7 cellular contexts compared by ENCODE assay signal in the genomic region with DNA sequence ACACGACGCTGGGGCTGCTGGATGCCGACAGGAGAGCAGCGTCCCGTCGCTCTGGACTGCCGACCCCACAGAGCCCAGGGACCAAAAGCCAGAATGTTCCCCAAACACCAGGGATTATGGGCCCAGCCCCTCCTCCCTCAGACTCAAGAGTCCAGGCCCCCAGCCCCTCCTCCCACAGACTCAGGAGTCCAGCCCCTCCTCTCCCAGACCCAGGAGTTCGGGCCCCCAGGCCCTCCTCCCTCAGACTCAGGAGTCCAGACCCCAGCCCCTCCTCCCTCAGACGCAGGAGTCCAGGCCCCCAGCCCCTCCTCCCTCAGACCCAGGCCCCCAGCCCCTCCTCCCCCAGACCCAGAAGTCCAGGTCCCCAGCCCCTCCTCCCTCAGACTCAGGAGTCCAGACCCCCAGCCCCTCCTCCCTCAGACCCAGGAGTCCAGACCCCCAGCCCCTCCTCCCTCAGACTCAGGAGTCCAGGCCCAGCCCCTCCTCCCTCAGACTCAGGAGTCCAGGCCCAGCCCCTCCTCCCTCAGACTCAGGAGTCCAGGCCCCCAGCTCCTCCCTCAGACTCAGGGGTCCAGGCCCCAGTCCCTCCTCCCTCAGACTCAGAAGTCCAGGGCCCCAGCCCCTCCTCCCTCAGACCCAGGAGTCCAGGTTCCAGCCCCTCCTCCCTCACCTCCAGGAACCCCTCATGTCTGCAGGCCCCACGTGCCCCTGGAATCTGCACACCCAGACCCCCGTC. TPM values are rescaled to one million over a fixed set of nuclear protein-coding genes. Genes with fewer than 3 reads are reported as not detected.
DNase-seq lines count a peak whose midpoint lies in the region; ATAC-seq, FAIRE-seq and TF ChIP-seq lines count a peak whose summit lies in the region.
"Not testable (repeated sequence)": the region's sequence is repeated elsewhere in the genome, so short reads cannot be mapped to it uniquely, and the experiment has no call there.
"Had no signal": no experiment of that assay in that cellular context is flagged by ENCODE, and none has a peak within 500 bp of the region (broad histone marks: within the 10 kb centered on the region; RNA-seq: fewer than 3 reads in every experiment).

No MANE protein-coding gene starts in this region.

- peaks cover 50% of the 10 kb centered on the region for H4K20me1 ChIP-seq in astrocyte (ENCODE audit: insufficient read depth, low read length)
- not testable (repeated sequence) for H4K20me1 ChIP-seq in HepG2 (ENCODE audit: insufficient read depth, low read length)

- FAIRE-seq in astrocyte (lab: Jason Lieb, UNC); HepG2 (lab: Jason Lieb, UNC): not testable (repeated sequence)

- H3K4me3 Mint-ChIP-seq in activated CD4-positive, alpha-beta T cell treated with anti-CD3 and anti-CD28 coated beads, Interleukin-2, amount 10 ng/mL, durations not matched to agents 7 days and 5 days; stimulated activated effector memory CD8-positive, alpha-beta T cell treated with anti-CD3 and anti-CD28 coated beads, Interleukin-12 subunit alpha, Interleukin-12 subunit beta, amount 100 ng/mL, for 72 hours: not testable (repeated sequence)
- H3K4me3 Mint-ChIP-seq in astrocyte (ENCODE audit: unreplicated experiment): peak overlapping the region; percentile 34

- POLR2A ChIA-PET in activated CD4-positive, alpha-beta T cell treated with anti-CD3 and anti-CD28 coated beads, Interleukin-2, amount 10 ng/mL, durations not matched to agents 7 days and 5 days (lab: Charles Lee); HepG2 (lab: Yijun Ruan, JAX): not testable (repeated sequence)

- TF ChIP-seq RAD21 in HepG2 (CRISPR knock-in tag; IDR thresholded peaks at IDR 0.05): not testable (repeated sequence)

- not testable (repeated sequence) for H3K4me1 ChIP-seq in astrocyte (ENCODE audit: insufficient read depth, low read length)
- H3K4me1 ChIP-seq in HepG2 (ENCODE audit: insufficient read depth, low read length): peaks cover 50% of the 10 kb centered on the region

- not testable (repeated sequence) for H3K36me3 ChIP-seq in astrocyte (ENCODE audit: insufficient read depth, low read length)
- H3K36me3 ChIP-seq in HepG2 (replicated peaks in 1 of 2; ENCODE audit: control insufficient read depth in 1 of 2, insufficient read depth in 2 of 2, low read length in 2 of 2): peaks cover 5 to 11% of the 10 kb centered on the region in 2 experiments; a peak in 3 of 5 replicates

- H3K79me2 ChIP-seq in astrocyte (ENCODE audit: insufficient read depth, low read length); HepG2 (ENCODE audit: insufficient read depth, low read length): not testable (repeated sequence)

- H2AFZ ChIP-seq in astrocyte (ENCODE audit: low read depth, low read length); HepG2 (ENCODE audit: low read length): not testable (repeated sequence)

- not testable (repeated sequence) for H3K27ac ChIP-seq in astrocyte (ENCODE audit: low read depth, low read length); HepG2 (ENCODE audit: extremely low read length, insufficient read depth, low read length)

- 42% methylated on average over 9 of the region's 11 CpGs for WGBS in HepG2 (ENCODE audit: low lambda C conversion rate)

- H3K4me1 Mint-ChIP-seq in activated CD4-positive, alpha-beta T cell treated with anti-CD3 and anti-CD28 coated beads, Interleukin-2, amount 10 ng/mL, durations not matched to agents 7 days and 5 days; astrocyte (ENCODE audit: low read depth, unreplicated experiment); stimulated activated effector memory CD8-positive, alpha-beta T cell treated with anti-CD3 and anti-CD28 coated beads, Interleukin-12 subunit alpha, Interleukin-12 subunit beta, amount 100 ng/mL, for 72 hours: not testable (repeated sequence)

- CTCF ChIA-PET in activated CD4-positive, alpha-beta T cell treated with anti-CD3 and anti-CD28 coated beads, Interleukin-2, amount 10 ng/mL, durations not matched to agents 7 days and 5 days (lab: Charles Lee); HepG2 (lab: Yijun Ruan, JAX; ENCODE audit: low intra/inter-chr PET ratio, low total read pairs): not testable (repeated sequence)

- H3K9me3 Mint-ChIP-seq in activated CD4-positive, alpha-beta T cell treated with anti-CD3 and anti-CD28 coated beads, Interleukin-2, amount 10 ng/mL, durations not matched to agents 7 days and 5 days; astrocyte (ENCODE audit: unreplicated experiment); stimulated activated effector memory CD8-positive, alpha-beta T cell treated with anti-CD3 and anti-CD28 coated beads, Interleukin-12 subunit alpha, Interleukin-12 subunit beta, amount 100 ng/mL, for 72 hours: not testable (repeated sequence)

- not testable (repeated sequence) for H3K4me3 ChIP-seq in astrocyte (ENCODE audit: insufficient read depth, low read depth, low read length); HepG2 (replicated peaks in 1 of 3; ENCODE audit: insufficient read depth in 1 of 3, low read depth in 2 of 3, low read length in 3 of 3)

- not testable (repeated sequence) for H3K27me3 Mint-ChIP-seq in activated CD4-positive, alpha-beta T cell treated with anti-CD3 and anti-CD28 coated beads, Interleukin-2, amount 10 ng/mL, durations not matched to agents 7 days and 5 days; astrocyte (ENCODE audit: low read depth, unreplicated experiment)

- peak overlapping the region; percentile 31 for H3K27ac Mint-ChIP-seq in activated CD4-positive, alpha-beta T cell treated with anti-CD3 and anti-CD28 coated beads, Interleukin-2, amount 10 ng/mL, durations not matched to agents 7 days and 5 days
- not testable (repeated sequence) for H3K27ac Mint-ChIP-seq in astrocyte (ENCODE audit: unreplicated experiment)
- peak overlapping the region; percentile 85 for H3K27ac Mint-ChIP-seq in stimulated activated effector memory CD8-positive, alpha-beta T cell treated with anti-CD3 and anti-CD28 coated beads, Interleukin-12 subunit alpha, Interleukin-12 subunit beta, amount 100 ng/mL, for 72 hours

- BruUV-seq in HepG2 (replicated peaks; lab: Mats Ljungman, UMichigan): not testable (repeated sequence)

- TF ChIP-seq EP300 in HepG2 (IDR thresholded peaks at IDR 0.05; ENCODE audit: low read depth in 2 of 2, low read length in 2 of 2); HepG2 (CRISPR knock-in tag; IDR thresholded peaks at IDR 0.05; ENCODE audit: borderline replicate concordance): not testable (repeated sequence)

- TF ChIP-seq POLR2A in HepG2 (IDR thresholded peaks at IDR 0.05; ENCODE audit: insufficient read depth in 1 of 2, low read depth in 2 of 2, low read length in 2 of 2): peak in 1 of 2 experiments; percentile 10; a peak in 1 of 4 replicates

- peak; percentile 41 for DNase-seq in D341Med (ENCODE audit: low spot score)
- not testable (repeated sequence) for DNase-seq in activated CD4-positive, alpha-beta T cell treated with anti-CD3 and anti-CD28 coated beads, Interleukin-2, amount 10 ng/mL, durations not matched to agents 7 days and 5 days; astrocyte (ENCODE audit: low read depth); HepG2 (ENCODE audit: low spot score); stimulated activated effector memory CD8-positive, alpha-beta T cell treated with anti-CD3 and anti-CD28 coated beads, Interleukin-12 subunit alpha, Interleukin-12 subunit beta, amount 100 ng/mL, for 72 hours (ENCODE audit: low spot score in 2 of 2)

- H3K9ac ChIP-seq in astrocyte (ENCODE audit: low read length); HepG2 (ENCODE audit: insufficient read depth, low read depth, low read length): not testable (repeated sequence)

- in situ Hi-C loops in HepG2 (cut with HindIII; ENCODE audit: extremely low pct_ligation_motif_present, low pct_unique_long_range_greater_than_20kb): loop anchor here (5.0 kb wide), 1 partner anchor 32 kb away; the partner anchor contains the start of gene PPP6R1

- not testable (repeated sequence) for H3K4me2 ChIP-seq in astrocyte (ENCODE audit: low read length); HepG2 (ENCODE audit: low read depth, low read length)

- TF ChIP-seq CTCF in astrocyte (IDR thresholded peaks at IDR 0.05; ENCODE audit: insufficient read depth, low read depth, low read length); HepG2 (CRISPR knock-in tag; IDR thresholded peaks at IDR 0.05): not testable (repeated sequence)

- ATAC-seq in HepG2; stimulated activated effector memory CD8-positive, alpha-beta T cell treated with anti-CD3 and anti-CD28 coated beads, Interleukin-12 subunit alpha, Interleukin-12 subunit beta, amount 100 ng/mL, for 72 hours: not testable (repeated sequence)

- intact Hi-C loops in HepG2 (cut with micrococcal nuclease; ENCODE audit: unreplicated experiment): not testable (repeated sequence)

- H3K27me3 ChIP-seq in astrocyte (ENCODE audit: insufficient read depth, low read length); HepG2 (ENCODE audit: control insufficient read depth in 1 of 2, insufficient read depth in 2 of 2, low read length in 2 of 2): not testable (repeated sequence)

- H3K9me3 ChIP-seq in astrocyte (ENCODE audit: insufficient read depth, low read depth, low read length); HepG2 (ENCODE audit: low read length): not testable (repeated sequence)

- peaks cover 38% of the 10 kb centered on the region for H3K36me3 Mint-ChIP-seq in activated CD4-positive, alpha-beta T cell treated with anti-CD3 and anti-CD28 coated beads, Interleukin-2, amount 10 ng/mL, durations not matched to agents 7 days and 5 days (ENCODE audit: low read depth)
- peaks cover 16% of the 10 kb centered on the region for H3K36me3 Mint-ChIP-seq in astrocyte (ENCODE audit: low read depth, unreplicated experiment)
- H3K36me3 Mint-ChIP-seq in stimulated activated effector memory CD8-positive, alpha-beta T cell treated with anti-CD3 and anti-CD28 coated beads, Interleukin-12 subunit alpha, Interleukin-12 subunit beta, amount 100 ng/mL, for 72 hours: peaks cover 57% of the 10 kb centered on the region

RNA-seq across cellular contexts. Expression of gene TMEM86B, which starts 3.7 kb away (rescaled TPM):
- total RNA-seq in activated CD4-positive, alpha-beta T cell treated with anti-CD3 and anti-CD28 coated beads, Interleukin-2, amount 10 ng/mL, durations not matched to agents 7 days and 5 days: 10 to 100 TPM; 12.7 to 16.7 TPM
- 2.7 and 3.9 TPM in 2 replicates for total RNA-seq in astrocyte
- 6.0 and 9.6 TPM in 2 replicates for total RNA-seq in HepG2 (2016; rRNA removed; fragmentation: Illumina TruSeq; extraction: Trizol)
- 9.6 and 12.1 TPM in 2 replicates for total RNA-seq in HepG2 (2016; cell fraction: cytosol; rRNA removed; fragmentation: Illumina TruSeq; extraction: Trizol; ENCODE audit: low read depth)
- 6.1 and 10.1 TPM in 2 replicates for total RNA-seq in HepG2 (2016; cell fraction: insoluble cytoplasmic fraction; rRNA removed; fragmentation: Illumina TruSeq; extraction: Trizol)
- 13.1 and 18.6 TPM in 2 replicates for total RNA-seq in HepG2 (2016; cell fraction: membrane; rRNA removed; fragmentation: Illumina TruSeq; extraction: Trizol)
- 7.1 and 10.0 TPM in 2 replicates for total RNA-seq in HepG2 (2016; cell fraction: nucleus; rRNA removed; fragmentation: Illumina TruSeq; extraction: Trizol)
- polyA plus RNA-seq in HepG2 (2011; rRNA removed): 7.7 and 10.7 TPM in 2 replicates
- polyA plus RNA-seq in HepG2 (2011; cell fraction: cytosol; rRNA removed): 6.2 and 9.1 TPM in 2 replicates
- 66.7 and 95.0 TPM in 2 replicates for polyA plus RNA-seq in HepG2 (2011; cell fraction: nucleus; rRNA removed)
- polyA plus RNA-seq in HepG2 (2012): 16.2 and 16.6 TPM in 2 replicates
- 22.1 and 25.3 TPM in 2 replicates for polyA plus RNA-seq in HepG2 (2016; cell fraction: cytosol; fragmentation: Illumina TruSeq; extraction: Trizol; ENCODE audit: low read depth)
- 8.1 and 13.8 TPM in 2 replicates for polyA plus RNA-seq in HepG2 (2016; cell fraction: insoluble cytoplasmic fraction; fragmentation: Illumina TruSeq; extraction: Trizol; ENCODE audit: low read depth)
- 27.2 and 29.7 TPM in 2 replicates for polyA plus RNA-seq in HepG2 (2016; cell fraction: membrane; fragmentation: Illumina TruSeq; extraction: Trizol; ENCODE audit: low read depth)
- polyA plus RNA-seq in HepG2 (2016; cell fraction: nucleus; fragmentation: Illumina TruSeq; extraction: Trizol; ENCODE audit: insufficient read depth, low read depth): 36.9 and 38.1 TPM in 2 replicates
- 1.9 and 14.4 TPM in 2 replicates for polyA minus RNA-seq in HepG2 (2011; rRNA and poly(A)+ RNA removed; ENCODE audit: low replicate concordance)
- 2.9 and 3.2 TPM in 2 replicates for polyA minus RNA-seq in HepG2 (2011; cell fraction: cytosol; rRNA and poly(A)+ RNA removed)
- polyA minus RNA-seq in HepG2 (2011; cell fraction: nucleus; rRNA and poly(A)+ RNA removed): 7.1 and 7.8 TPM in 2 replicates

RNA-seq across cellular contexts. Expression of gene PTPRH, which starts 15.5 kb away (rescaled TPM):
- total RNA-seq in activated CD4-positive, alpha-beta T cell treated with anti-CD3 and anti-CD28 coated beads, Interleukin-2, amount 10 ng/mL, durations not matched to agents 7 days and 5 days: not detected
- total RNA-seq in astrocyte (0.99 and 1.0 TPM in 2 replicates), HepG2 (2016; rRNA removed; fragmentation: Illumina TruSeq; extraction: Trizol) (9.9 and 14.7 TPM in 2 replicates)
- 1.9 and 2.0 TPM in 2 replicates for total RNA-seq in HepG2 (2016; cell fraction: cytosol; rRNA removed; fragmentation: Illumina TruSeq; extraction: Trizol; ENCODE audit: low read depth)
- 8.4 and 15.2 TPM in 2 replicates for total RNA-seq in HepG2 (2016; cell fraction: insoluble cytoplasmic fraction; rRNA removed; fragmentation: Illumina TruSeq; extraction: Trizol)
- total RNA-seq in HepG2 (2016; cell fraction: membrane; rRNA removed; fragmentation: Illumina TruSeq; extraction: Trizol): 5.0 and 5.3 TPM in 2 replicates
- 13.3 and 16.9 TPM in 2 replicates for total RNA-seq in HepG2 (2016; cell fraction: nucleus; rRNA removed; fragmentation: Illumina TruSeq; extraction: Trizol)
- polyA plus RNA-seq in HepG2 (2011; rRNA removed): 125 and 166 TPM in 2 replicates
- polyA plus RNA-seq in HepG2 (2011; cell fraction: cytosol; rRNA removed): 78.8 and 83.6 TPM in 2 replicates
- polyA plus RNA-seq in HepG2 (2011; cell fraction: nucleus; rRNA removed): 220 and 225 TPM in 2 replicates
- polyA plus RNA-seq in HepG2 (2012): 52.4 and 60.5 TPM in 2 replicates
- 0.66 and 0.80 TPM in 2 replicates for polyA plus RNA-seq in HepG2 (2016; cell fraction: cytosol; fragmentation: Illumina TruSeq; extraction: Trizol; ENCODE audit: low read depth)
- polyA plus RNA-seq in HepG2 (2016; cell fraction: insoluble cytoplasmic fraction; fragmentation: Illumina TruSeq; extraction: Trizol; ENCODE audit: low read depth): 5.8 and 6.3 TPM in 2 replicates
- polyA plus RNA-seq in HepG2 (2016; cell fraction: membrane; fragmentation: Illumina TruSeq; extraction: Trizol; ENCODE audit: low read depth): 1.2 and 2.2 TPM in 2 replicates
- 19.3 and 22.0 TPM in 2 replicates for polyA plus RNA-seq in HepG2 (2016; cell fraction: nucleus; fragmentation: Illumina TruSeq; extraction: Trizol; ENCODE audit: insufficient read depth, low read depth)
- polyA minus RNA-seq in HepG2 (2011; rRNA and poly(A)+ RNA removed; ENCODE audit: low replicate concordance): 4.3 and 150 TPM in 2 replicates
- polyA minus RNA-seq in HepG2 (2011; cell fraction: cytosol; rRNA and poly(A)+ RNA removed): 36.0 and 38.7 TPM in 2 replicates
- polyA minus RNA-seq in HepG2 (2011; cell fraction: nucleus; rRNA and poly(A)+ RNA removed): 84.6 and 100 TPM in 2 replicates
- total RNA-seq: CD4-positive, CD25-positive, alpha-beta regulatory T cell had no signal
- polyA plus RNA-seq: CD4-positive, CD25-positive, alpha-beta regulatory T cell; GM12878 had no signal

RNA-seq across cellular contexts. Expression of gene PPP6R1, which starts 34.0 kb away (rescaled TPM):
- total RNA-seq in activated CD4-positive, alpha-beta T cell treated with anti-CD3 and anti-CD28 coated beads, Interleukin-2, amount 10 ng/mL, durations not matched to agents 7 days and 5 days: 100 to 1,000 TPM; 189 to 222 TPM
- total RNA-seq in astrocyte: 73.8 and 75.2 TPM in 2 replicates
- total RNA-seq in HepG2 (2016; rRNA removed; fragmentation: Illumina TruSeq; extraction: Trizol): 23.0 and 25.8 TPM in 2 replicates
- total RNA-seq in HepG2 (2016; cell fraction: cytosol; rRNA removed; fragmentation: Illumina TruSeq; extraction: Trizol; ENCODE audit: low read depth): 6.5 and 7.1 TPM in 2 replicates
- total RNA-seq in HepG2 (2016; cell fraction: insoluble cytoplasmic fraction; rRNA removed; fragmentation: Illumina TruSeq; extraction: Trizol): 18.2 and 27.7 TPM in 2 replicates
- 22.9 and 23.1 TPM in 2 replicates for total RNA-seq in HepG2 (2016; cell fraction: membrane; rRNA removed; fragmentation: Illumina TruSeq; extraction: Trizol)
- 20.2 and 25.1 TPM in 2 replicates for total RNA-seq in HepG2 (2016; cell fraction: nucleus; rRNA removed; fragmentation: Illumina TruSeq; extraction: Trizol)
- polyA plus RNA-seq in HepG2 (2011; rRNA removed): 54.0 and 75.7 TPM in 2 replicates
- polyA plus RNA-seq in HepG2 (2011; cell fraction: cytosol; rRNA removed): 44.7 and 48.8 TPM in 2 replicates
- 190 and 211 TPM in 2 replicates for polyA plus RNA-seq in HepG2 (2011; cell fraction: nucleus; rRNA removed)
- polyA plus RNA-seq in HepG2 (2012): 51.7 and 56.8 TPM in 2 replicates
- 8.4 and 9.7 TPM in 2 replicates for polyA plus RNA-seq in HepG2 (2016; cell fraction: cytosol; fragmentation: Illumina TruSeq; extraction: Trizol; ENCODE audit: low read depth)
- 27.5 and 36.1 TPM in 2 replicates for polyA plus RNA-seq in HepG2 (2016; cell fraction: insoluble cytoplasmic fraction; fragmentation: Illumina TruSeq; extraction: Trizol; ENCODE audit: low read depth)
- polyA plus RNA-seq in HepG2 (2016; cell fraction: membrane; fragmentation: Illumina TruSeq; extraction: Trizol; ENCODE audit: low read depth): 20.6 and 23.5 TPM in 2 replicates
- polyA plus RNA-seq in HepG2 (2016; cell fraction: nucleus; fragmentation: Illumina TruSeq; extraction: Trizol; ENCODE audit: insufficient read depth, low read depth): 73.4 and 77.9 TPM in 2 replicates
- polyA minus RNA-seq in HepG2 (2011; rRNA and poly(A)+ RNA removed; ENCODE audit: low replicate concordance): 112 and 140 TPM in 2 replicates
- polyA minus RNA-seq in HepG2 (2011; cell fraction: cytosol; rRNA and poly(A)+ RNA removed): 48.9 and 57.3 TPM in 2 replicates
- polyA minus RNA-seq in HepG2 (2011; cell fraction: nucleus; rRNA and poly(A)+ RNA removed): 48.9 and 67.0 TPM in 2 replicates

RNA-seq across cellular contexts. Expression of gene SYT5, which starts 44.8 kb away (rescaled TPM):
- total RNA-seq in activated CD4-positive, alpha-beta T cell treated with anti-CD3 and anti-CD28 coated beads, Interleukin-2, amount 10 ng/mL, durations not matched to agents 7 days and 5 days: under 1 TPM in 1 of 2 experiments, not detected in 1; 0.17 TPM
- 1.1 and 1.9 TPM in 2 replicates for total RNA-seq in astrocyte
- total RNA-seq in HepG2 (2016; rRNA removed; fragmentation: Illumina TruSeq; extraction: Trizol): not detected in 2 replicates
- not detected in 2 replicates for total RNA-seq in HepG2 (2016; cell fraction: cytosol; rRNA removed; fragmentation: Illumina TruSeq; extraction: Trizol; ENCODE audit: low read depth)
- not detected in 2 replicates for total RNA-seq in HepG2 (2016; cell fraction: insoluble cytoplasmic fraction; rRNA removed; fragmentation: Illumina TruSeq; extraction: Trizol)
- not detected in 2 replicates for total RNA-seq in HepG2 (2016; cell fraction: membrane; rRNA removed; fragmentation: Illumina TruSeq; extraction: Trizol)
- 0.12 TPM in 1 of 2 replicates, not detected in the other for total RNA-seq in HepG2 (2016; cell fraction: nucleus; rRNA removed; fragmentation: Illumina TruSeq; extraction: Trizol)
- 0.04 TPM in 1 of 2 replicates, not detected in the other for polyA plus RNA-seq in HepG2 (2011; rRNA removed)
- polyA plus RNA-seq in HepG2 (2011; cell fraction: cytosol; rRNA removed): 0.11 TPM in 1 of 2 replicates, not detected in the other
- 0.87 and 0.90 TPM in 2 replicates for polyA plus RNA-seq in HepG2 (2011; cell fraction: nucleus; rRNA removed)
- polyA plus RNA-seq in HepG2 (2012): 0.24 and 0.25 TPM in 2 replicates
- polyA plus RNA-seq in HepG2 (2016; cell fraction: cytosol; fragmentation: Illumina TruSeq; extraction: Trizol; ENCODE audit: low read depth): not detected in 2 replicates
- polyA plus RNA-seq in HepG2 (2016; cell fraction: insoluble cytoplasmic fraction; fragmentation: Illumina TruSeq; extraction: Trizol; ENCODE audit: low read depth): not detected in 2 replicates
- polyA plus RNA-seq in HepG2 (2016; cell fraction: membrane; fragmentation: Illumina TruSeq; extraction: Trizol; ENCODE audit: low read depth): not detected in 2 replicates
- not detected in 2 replicates for polyA plus RNA-seq in HepG2 (2016; cell fraction: nucleus; fragmentation: Illumina TruSeq; extraction: Trizol; ENCODE audit: insufficient read depth, low read depth)
- polyA minus RNA-seq in HepG2 (2011; rRNA and poly(A)+ RNA removed; ENCODE audit: low replicate concordance): 0.05 and 0.52 TPM in 2 replicates
- polyA minus RNA-seq in HepG2 (2011; cell fraction: cytosol; rRNA and poly(A)+ RNA removed): not detected in 2 replicates
- 0.62 and 2.8 TPM in 2 replicates for polyA minus RNA-seq in HepG2 (2011; cell fraction: nucleus; rRNA and poly(A)+ RNA removed)
- total RNA-seq: GM12878 had no signal

RNA-seq across cellular contexts. Expression of gene HSPBP1, which starts 55.1 kb away (rescaled TPM):
- 10 to 100 TPM; 23.1 to 26.9 TPM for total RNA-seq in activated CD4-positive, alpha-beta T cell treated with anti-CD3 and anti-CD28 coated beads, Interleukin-2, amount 10 ng/mL, durations not matched to agents 7 days and 5 days
- total RNA-seq in astrocyte (34.8 and 39.8 TPM in 2 replicates), HepG2 (2016; rRNA removed; fragmentation: Illumina TruSeq; extraction: Trizol) (33.7 and 35.9 TPM in 2 replicates)
- total RNA-seq in HepG2 (2016; cell fraction: cytosol; rRNA removed; fragmentation: Illumina TruSeq; extraction: Trizol; ENCODE audit: low read depth): 3.9 TPM in 2 replicates
- 32.9 and 34.5 TPM in 2 replicates for total RNA-seq in HepG2 (2016; cell fraction: insoluble cytoplasmic fraction; rRNA removed; fragmentation: Illumina TruSeq; extraction: Trizol)
- total RNA-seq in HepG2 (2016; cell fraction: membrane; rRNA removed; fragmentation: Illumina TruSeq; extraction: Trizol): 8.1 and 8.5 TPM in 2 replicates
- 14.3 and 15.8 TPM in 2 replicates for total RNA-seq in HepG2 (2016; cell fraction: nucleus; rRNA removed; fragmentation: Illumina TruSeq; extraction: Trizol)
- polyA plus RNA-seq in HepG2 (2011; rRNA removed): 22.3 and 25.7 TPM in 2 replicates
- polyA plus RNA-seq in HepG2 (2011; cell fraction: cytosol; rRNA removed): 19.2 and 35.4 TPM in 2 replicates
- polyA plus RNA-seq in HepG2 (2011; cell fraction: nucleus; rRNA removed): 19.5 and 22.1 TPM in 2 replicates
- 14.9 and 21.2 TPM in 2 replicates for polyA plus RNA-seq in HepG2 (2012)
- 5.6 and 5.7 TPM in 2 replicates for polyA plus RNA-seq in HepG2 (2016; cell fraction: cytosol; fragmentation: Illumina TruSeq; extraction: Trizol; ENCODE audit: low read depth)
- polyA plus RNA-seq in HepG2 (2016; cell fraction: insoluble cytoplasmic fraction; fragmentation: Illumina TruSeq; extraction: Trizol; ENCODE audit: low read depth): 53.4 and 56.0 TPM in 2 replicates
- 8.9 and 9.7 TPM in 2 replicates for polyA plus RNA-seq in HepG2 (2016; cell fraction: membrane; fragmentation: Illumina TruSeq; extraction: Trizol; ENCODE audit: low read depth)
- polyA plus RNA-seq in HepG2 (2016; cell fraction: nucleus; fragmentation: Illumina TruSeq; extraction: Trizol; ENCODE audit: insufficient read depth, low read depth): 26.8 and 27.6 TPM in 2 replicates
- polyA minus RNA-seq in HepG2 (2011; rRNA and poly(A)+ RNA removed; ENCODE audit: low replicate concordance): 33.2 and 42.3 TPM in 2 replicates
- 15.9 and 23.8 TPM in 2 replicates for polyA minus RNA-seq in HepG2 (2011; cell fraction: cytosol; rRNA and poly(A)+ RNA removed)
- 4.6 and 6.1 TPM in 2 replicates for polyA minus RNA-seq in HepG2 (2011; cell fraction: nucleus; rRNA and poly(A)+ RNA removed)
